Comparison of ENCODE assay signal across 8 cellular contexts in the genomic region with DNA sequence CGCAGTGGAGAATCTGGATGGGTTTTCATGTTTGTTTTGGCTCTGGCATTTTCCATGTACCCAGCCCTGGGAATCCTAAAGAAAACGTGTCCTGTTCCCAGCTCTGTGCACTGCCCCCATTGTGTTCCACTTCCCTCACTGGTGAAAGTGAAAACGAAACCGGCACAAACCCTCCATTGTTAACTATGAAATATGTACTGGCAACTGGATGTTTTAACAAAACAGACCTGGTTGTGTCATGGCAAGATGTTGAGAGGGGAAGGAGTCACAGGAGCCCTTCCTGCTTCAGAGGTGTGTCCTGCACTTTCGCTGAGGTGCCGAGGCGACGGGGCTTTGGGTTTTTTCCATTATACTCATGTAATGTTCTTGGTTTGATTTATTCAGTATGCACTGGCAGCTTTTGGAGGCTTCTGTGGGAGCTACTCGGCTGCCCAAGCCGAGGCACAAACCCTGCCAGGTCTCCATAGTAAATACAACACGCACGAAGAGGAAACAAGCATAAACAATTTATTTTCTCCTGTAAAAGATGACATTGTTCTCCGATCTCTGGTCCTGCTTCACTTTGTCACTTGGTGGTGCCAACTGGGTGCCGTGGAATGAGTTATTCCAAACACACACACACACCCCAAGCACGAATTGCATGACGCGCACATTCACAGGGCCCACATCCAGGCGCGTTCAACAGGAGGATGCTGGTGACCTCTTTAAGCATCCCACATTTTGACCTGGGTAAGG.
A peak's percentile ranks its signal among the peaks of the same experiment; 100 is the strongest.
DNase-seq lines count a peak whose midpoint lies in the region; ATAC-seq, FAIRE-seq and TF ChIP-seq lines count a peak whose summit lies in the region.

No MANE protein-coding gene starts in this region.

- TF ChIP-seq CTCF in GM13977 (IDR thresholded peaks at IDR 0.05; ENCODE audit: extremely low read depth, insufficient read depth, missing control alignments) (no peak), Peyer's patch (IDR thresholded peaks at IDR 0.05) (no peak)

- H3K4me3 ChIP-seq in Peyer's patch (peak overlapping the region; percentile 16 to 58 (median 29)), small intestine (ENCODE audit: low read depth in 1 of 2, low read length in 2 of 2) (peak overlapping the region; percentile 24 to 59)

- no peaks in the 10 kb centered on the region for H3K9me3 Mint-ChIP-seq in activated naive CD8-positive, alpha-beta T cell treated with anti-CD3 and anti-CD28 coated beads for 36 hours

- H3K4me3 Mint-ChIP-seq in activated naive CD8-positive, alpha-beta T cell treated with anti-CD3 and anti-CD28 coated beads for 36 hours = peak overlapping the region; percentile 79

- H3K4me1 ChIP-seq in Peyer's patch (peaks cover 0 to 10% (median 2%) of the 10 kb centered on the region in 4 donors), small intestine (ENCODE audit: control insufficient read depth in 2 of 2, insufficient read depth in 1 of 2, low read depth in 1 of 2, low read length in 1 of 2) (peaks cover 0 to 7% of the 10 kb centered on the region in 2 donors)

- no peaks in the 10 kb centered on the region for H3K27me3 Mint-ChIP-seq in activated naive CD8-positive, alpha-beta T cell treated with anti-CD3 and anti-CD28 coated beads for 36 hours

- H3K27ac ChIP-seq in Peyer's patch = peak overlapping the region; percentile 8 to 78 (median 58)
- H3K27ac ChIP-seq in small intestine (ENCODE audit: low read depth in 1 of 2, low read length in 1 of 2) = peak overlapping the region; percentile 58 to 83

- H3K27me3 ChIP-seq in Peyer's patch = no peaks in the 10 kb centered on the region
- H3K27me3 ChIP-seq in small intestine (ENCODE audit: control insufficient read depth in 2 of 2, insufficient read depth in 2 of 2, low read length in 2 of 2) = no peaks in the 10 kb centered on the region

- in situ Hi-C loops in GM13977 (cut with MboI; ENCODE audit: low pct_unique_long_range_greater_than_20kb, low sequenced_read_pairs, unreplicated experiment) = no loop called here

- H3K9me3 ChIP-seq in Peyer's patch = no peaks in the 10 kb centered on the region
- no peaks in the 10 kb centered on the region for H3K9me3 ChIP-seq in small intestine (ENCODE audit: control insufficient read depth, low read depth)

- H3K27ac Mint-ChIP-seq in activated naive CD8-positive, alpha-beta T cell treated with anti-CD3 and anti-CD28 coated beads for 36 hours = peak overlapping the region; percentile 93

- DNase-seq in GM13977 (ENCODE audit: low spot score) = peak; percentile 22
- peak; percentile 38 to 65 (median 56) for DNase-seq in Peyer's patch
- peak; percentile 66 for DNase-seq in activated naive CD8-positive, alpha-beta T cell treated with anti-CD3 and anti-CD28 coated beads for 36 hours
- DNase-seq in left ventricle myocardium superior = peak; percentile 36
- DNase-seq in small intestine = peak; percentile 82
- no peak for DNase-seq in NCI-H510A treated with DMSO at 0.1 percent for 48 hours (lab: John Stamatoyannopoulos, UW)
- no peak for DNase-seq in HuH-7 (ENCODE audit: low spot score)

- peaks cover 33% of the 10 kb centered on the region for H3K4me1 Mint-ChIP-seq in activated naive CD8-positive, alpha-beta T cell treated with anti-CD3 and anti-CD28 coated beads for 36 hours

- H3K36me3 ChIP-seq in Peyer's patch = no peaks in the 10 kb centered on the region
- H3K36me3 ChIP-seq in small intestine (ENCODE audit: control insufficient read depth in 2 of 2, insufficient read depth in 2 of 2, low read length in 2 of 2) = no peaks in the 10 kb centered on the region

- ATAC-seq in HG03045 (IDR thresholded peaks at IDR 0.05; ENCODE audit: unreplicated experiment) (peak; percentile 67), left ventricle myocardium superior (peak; percentile 80)

- TF ChIP-seq POLR2A in Peyer's patch (IDR thresholded peaks at IDR 0.05) = no peak

- peaks cover 61% of the 10 kb centered on the region for H3K36me3 Mint-ChIP-seq in activated naive CD8-positive, alpha-beta T cell treated with anti-CD3 and anti-CD28 coated beads for 36 hours

- intact Hi-C loops in left ventricle myocardium superior (cut with micrococcal nuclease) = no loop called here

- no peak for FAIRE-seq in small intestine (lab: Jason Lieb, UNC)

- 31 to 40% (median 35%) methylated on average over 19 of the region's 19 CpGs for WGBS in small intestine, 3 donors

Comparison
In these comparisons a context has a peak if more than half of its experiments do, and no peak if none do; other contexts are left out.
1. DNase-seq: peak in GM13977 (single experiment), Peyer's patch (3 of 3), activated naive CD8-positive, alpha-beta T cell treated with anti-CD3 and anti-CD28 coated beads for 36 hours (single experiment), left ventricle myocardium superior (single experiment) and small intestine (single experiment); none in NCI-H510A treated with DMSO at 0.1 percent for 48 hours (single experiment) and HuH-7 (single experiment).